ENCODE assay signal across 8 cellular contexts in genomic region chr9:5459289-5459829, GRCh38. TPM values are rescaled to one million over a fixed set of nuclear protein-coding genes. Genes with fewer than 3 reads are reported as not detected.
A peak's percentile ranks its signal among the peaks of the same experiment; 100 is the strongest.
DNase-seq lines count a peak whose midpoint lies in the region; ATAC-seq and TF ChIP-seq lines count a peak whose summit lies in the region.

No MANE protein-coding gene starts in this region.

- intact Hi-C loops in posterior vena cava (cut with DNase I) = loop anchor here in 1 of 2 donors (2.0 kb wide), 1 partner anchor 43 kb away; no protein-coding TSS in a partner anchor
- intact Hi-C loops in psoas muscle (cut with DNase I) = no loop called here

- H3K27me3 ChIP-seq in foreskin keratinocyte (no peaks in the 10 kb centered on the region), psoas muscle (ENCODE audit: insufficient read depth in 3 of 3, low read length in 2 of 3) (no peaks in the 10 kb centered on the region)

- no peaks in the 10 kb centered on the region for H3K9me3 ChIP-seq in psoas muscle

- H3K36me3 ChIP-seq in psoas muscle (ENCODE audit: insufficient read depth in 1 of 2, low read depth in 1 of 2) = peaks cover 5 to 21% of the 10 kb centered on the region in 2 donors

- DNase-seq in NCI-H226 = peak; percentile 44
- peak; percentile 59 to 78 for DNase-seq in foreskin keratinocyte
- DNase-seq in posterior vena cava (ENCODE audit: low spot score) = no peak
- no peak for DNase-seq in NCI-H446 treated with DMSO at 0.1 percent for 48 hours (lab: John Stamatoyannopoulos, UW)
- no peak for DNase-seq in NCI-H2029 treated with DMSO at 0.1 percent for 48 hours (lab: John Stamatoyannopoulos, UW)
- DNase-seq in psoas muscle = no peak

- H3K4me1 ChIP-seq in foreskin keratinocyte (peaks cover 14% of the 10 kb centered on the region), psoas muscle (no peaks in the 10 kb centered on the region)

- H3K4me3 ChIP-seq in psoas muscle = no peak overlapping the region

- 85 to 89% (median 89%) methylated on average over 4 of the region's 4 CpGs for WGBS in psoas muscle, 3 donors

- ATAC-seq in GM18519 (IDR thresholded peaks at IDR 0.05; ENCODE audit: low FRiP score, unreplicated experiment) (peak; percentile 46), GM21737 (IDR thresholded peaks at IDR 0.05; ENCODE audit: unreplicated experiment) (peak; percentile 52), foreskin keratinocyte (peak; percentile 86), psoas muscle (no peak)

- H3K27ac ChIP-seq in foreskin keratinocyte (no peak overlapping the region), psoas muscle (no peak overlapping the region)

- no peak for TF ChIP-seq CTCF in foreskin keratinocyte (conservative IDR thresholded peaks at IDR 0.05)
- TF ChIP-seq CTCF in psoas muscle (IDR thresholded peaks at IDR 0.05) = no peak

RNA-seq across cellular contexts. Expression of gene CD274, which starts 9.0 kb away (rescaled TPM):
- total RNA-seq in foreskin keratinocyte = 26.1 and 27.6 TPM in 2 replicates
- 11.5 and 12.1 TPM in 2 replicates for polyA plus RNA-seq in foreskin keratinocyte
- 1 to 10 TPM; 3.1 to 3.5 TPM for total RNA-seq in posterior vena cava
- 1 to 10 TPM in 3 of 4 donors, under 1 TPM in 1; 0.93 to 4.6 (median 2.1) TPM for total RNA-seq in psoas muscle
- polyA plus RNA-seq in psoas muscle = 1 to 10 TPM in 2 of 3 donors, under 1 TPM in 1; 0.69 to 3.3 (median 2.5) TPM

RNA-seq across cellular contexts. Expression of gene PLGRKT, which starts 21.6 kb away (rescaled TPM):
- total RNA-seq in foreskin keratinocyte = 49.3 and 55.6 TPM in 2 replicates
- 56.3 and 57.2 TPM in 2 replicates for polyA plus RNA-seq in foreskin keratinocyte
- 10 to 100 TPM; 19.8 to 27.6 TPM for total RNA-seq in posterior vena cava
- 10 to 100 TPM; 21.4 to 32.2 (median 26.8) TPM for total RNA-seq in psoas muscle
- 10 to 100 TPM; 25.0 to 50.4 (median 25.5) TPM for polyA plus RNA-seq in psoas muscle

RNA-seq across cellular contexts. Expression of gene PDCD1LG2, which starts 51.0 kb away (rescaled TPM):
- total RNA-seq in foreskin keratinocyte (21.9 and 22.9 TPM in 2 replicates), posterior vena cava (1 to 10 TPM; 4.2 to 5.4 TPM), psoas muscle (1 to 10 TPM in 1 of 4 donors, under 1 TPM in 3; 0.50 to 1.3 (median 0.86) TPM)
- polyA plus RNA-seq in foreskin keratinocyte (9.2 and 10.8 TPM in 2 replicates), psoas muscle (under 1 TPM; 0.29 to 0.62 (median 0.38) TPM)

Comparison
In these comparisons a context has a peak if more than half of its experiments do, and no peak if none do; other contexts are left out.
1. ATAC-seq: peak in GM18519 (single experiment), GM21737 (single experiment) and foreskin keratinocyte (single experiment); none in psoas muscle (0 of 4).
2. DNase-seq: peak in NCI-H226 (single experiment) and foreskin keratinocyte (2 of 2); none in posterior vena cava (single experiment), NCI-H446 treated with DMSO at 0.1 percent for 48 hours (single experiment), NCI-H2029 treated with DMSO at 0.1 percent for 48 hours (single experiment) and psoas muscle (0 of 2).